In the genomic region with DNA sequence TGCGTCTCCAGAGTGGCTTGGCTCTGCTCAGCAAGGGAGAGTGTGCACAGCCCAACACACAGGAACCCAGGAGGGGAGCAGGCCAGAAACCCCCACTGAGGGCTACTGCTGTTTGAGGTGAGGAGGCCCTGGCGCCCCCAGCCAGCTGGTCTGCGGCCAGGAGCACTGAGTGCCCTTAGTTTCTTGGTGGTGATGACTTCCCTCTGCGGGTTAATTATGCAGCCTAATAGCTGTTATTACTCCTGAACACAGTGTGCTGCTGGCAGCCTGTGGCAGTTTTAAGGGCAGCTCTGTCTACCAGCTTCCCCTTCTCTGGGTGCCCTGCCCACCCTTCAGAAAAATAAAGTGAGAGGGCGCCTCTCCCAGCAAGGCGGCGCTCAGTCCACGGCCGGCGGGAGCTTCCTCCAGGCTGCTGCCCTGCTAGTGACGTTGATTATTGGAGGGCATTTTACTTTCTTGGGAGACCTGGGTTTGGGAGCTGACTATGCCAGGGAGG, we compare ENCODE assay signal across 15 cellular contexts. TPM values are rescaled to one million over a fixed set of nuclear protein-coding genes. Genes with fewer than 3 reads are reported as not detected.
A peak's percentile ranks its signal among the peaks of the same experiment; 100 is the strongest.
DNase-seq lines count a peak whose midpoint lies in the region; ATAC-seq and TF ChIP-seq lines count a peak whose summit lies in the region.
"Had no signal": no experiment of that assay in that cellular context is flagged by ENCODE, and none has a peak within 500 bp of the region (broad histone marks: within the 10 kb centered on the region; RNA-seq: fewer than 3 reads in every experiment).

No MANE protein-coding gene starts in this region.

- peaks cover 2 to 9% of the 10 kb centered on the region in 2 experiments for H3K4me1 ChIP-seq in trophoblast cell (ENCODE audit: control insufficient read depth in 1 of 2, insufficient read depth in 2 of 2, low read length in 2 of 2)
- no peaks in the 10 kb centered on the region for H3K4me1 ChIP-seq in mesendoderm (ENCODE audit: control insufficient read depth, low read depth, low read length)
- H3K4me1 ChIP-seq in A673 (ENCODE audit: insufficient read depth, low read length, poor library complexity, severe bottlenecking): no peaks in the 10 kb centered on the region

- H4K12ac ChIP-seq in trophoblast cell (ENCODE audit: low read depth, low read length): no peak overlapping the region

- H3K79me2 ChIP-seq in trophoblast cell (ENCODE audit: control insufficient read depth, insufficient read depth, low read length, poor library complexity): no peaks in the 10 kb centered on the region
- H3K79me2 ChIP-seq in mesendoderm (ENCODE audit: control insufficient read depth, insufficient read depth, low read length): no peaks in the 10 kb centered on the region

- no TSS peak for BruUV-seq in A673 (replicated peaks; lab: Mats Ljungman, UMichigan)

- H2AK5ac ChIP-seq in trophoblast cell (ENCODE audit: low read length) (peak overlapping the region; percentile 61), mesendoderm (ENCODE audit: low read length) (no peak overlapping the region)

- ATAC-seq in activated T-cell treated with anti-CD3 and anti-CD28 coated beads, Interleukin-2, amount 50 U/mL, for 4 hours: no peak
- ATAC-seq: activated CD4-positive, alpha-beta T cell treated with anti-CD3 and anti-CD28 coated beads for 36 hours; activated T-helper 17 cell treated with anti-CD3 and anti-CD28 coated beads, Interleukin-2, amount 50 U/mL, for 72 hours had no signal

- no CpG with 5 or more reads among the region's 11 CpGs for WGBS in trophoblast cell (ENCODE audit: extremely low coverage, insufficient coverage, insufficient read length)
- WGBS in mesendoderm (ENCODE audit: extremely low coverage, insufficient coverage, low lambda C conversion rate): no CpG with 5 or more reads among the region's 11 CpGs

- H3K27me3 ChIP-seq in trophoblast cell (ENCODE audit: insufficient read depth, low read length) (no peaks in the 10 kb centered on the region), mesendoderm (ENCODE audit: insufficient read depth, low read length, poor library complexity) (no peaks in the 10 kb centered on the region), A673 (replicated peaks; ENCODE audit: insufficient read depth, low read depth, low read length, poor library complexity) (no peaks in the 10 kb centered on the region)
- H3K27me3 ChIP-seq: tibial nerve had no signal

- H3K14ac ChIP-seq in trophoblast cell (ENCODE audit: low read length): no peak overlapping the region

- DNase-seq in COR-L47 (lab: John Stamatoyannopoulos, UW) (peak; percentile 92), NCI-H2107 (lab: John Stamatoyannopoulos, UW) (peak; percentile 76), head of caudate nucleus (peak in 39 of 42 donors; percentile 21 to 72 (median 49)), trophoblast cell (no peak), SW 1271 (lab: John Stamatoyannopoulos, UW) (no peak), mesendoderm (no peak), A673 (ENCODE audit: low spot score) (no peak)
- DNase-seq in activated T-cell treated with anti-CD3 and anti-CD28 coated beads, Interleukin-2, amount 50 U/mL, for 4 hours: no peak
- DNase-seq: activated CD4-positive, alpha-beta T cell treated with anti-CD3 and anti-CD28 coated beads for 36 hours; CD4-positive, CD25-positive, alpha-beta regulatory T cell; NCI-H226 had no signal

- no peak overlapping the region for H4K5ac ChIP-seq in mesendoderm (ENCODE audit: low read length)

- H3K36me3 ChIP-seq in trophoblast cell (ENCODE audit: control insufficient read depth in 1 of 2, insufficient read depth in 2 of 2, low read length in 2 of 2) (no peaks in the 10 kb centered on the region), mesendoderm (ENCODE audit: control insufficient read depth, insufficient read depth, low read length) (no peaks in the 10 kb centered on the region), A673 (ENCODE audit: insufficient read depth, low read length, poor library complexity, severe bottlenecking) (no peaks in the 10 kb centered on the region)
- H3K36me3 ChIP-seq: tibial nerve had no signal

- H2BK5ac ChIP-seq in trophoblast cell (ENCODE audit: low read depth, low read length, poor library complexity) (no peak overlapping the region), mesendoderm (ENCODE audit: low read length) (no peak overlapping the region)

- H3K9ac ChIP-seq in trophoblast cell (ENCODE audit: low read length) (no peak overlapping the region), mesendoderm (ENCODE audit: low read length) (no peak overlapping the region)

- no peak overlapping the region for H4K91ac ChIP-seq in trophoblast cell (ENCODE audit: low read depth, low read length)

- H2BK120ac ChIP-seq in trophoblast cell (ENCODE audit: insufficient read depth, low read length, poor library complexity): no peak overlapping the region
- H2BK120ac ChIP-seq in mesendoderm (ENCODE audit: low read depth, low read length): no peak overlapping the region

- H3K23ac ChIP-seq in trophoblast cell (ENCODE audit: low read length) (no peak overlapping the region), mesendoderm (ENCODE audit: low read length) (no peak overlapping the region)

- intact Hi-C loops in head of caudate nucleus (cut with DNase I) (no loop called here), A673 (cut with micrococcal nuclease; ENCODE audit: unreplicated experiment) (no loop called here)

- no peaks in the 10 kb centered on the region for H3K36me3 Mint-ChIP-seq in activated T-cell treated with anti-CD3 and anti-CD28 coated beads, Interleukin-2, amount 50 U/mL, for 4 hours (ENCODE audit: insufficient read depth)
- H3K36me3 Mint-ChIP-seq: CD4-positive, CD25-positive, alpha-beta regulatory T cell had no signal

- no peak for TF ChIP-seq CTCF in A673 (conservative IDR thresholded peaks at IDR 0.05; ENCODE audit: low read depth, low read length)

- H3K4me2 ChIP-seq in trophoblast cell (ENCODE audit: low read length) (no peak overlapping the region), mesendoderm (ENCODE audit: low read length) (no peak overlapping the region)

- no peak overlapping the region for H3K27ac ChIP-seq in trophoblast cell (ENCODE audit: low read depth, low read length)
- H3K27ac ChIP-seq in mesendoderm (ENCODE audit: low read depth, low read length): no peak overlapping the region
- no peak overlapping the region for H3K27ac ChIP-seq in A673 (ENCODE audit: low read depth, low read length, poor library complexity, severe bottlenecking)
- H3K27ac ChIP-seq: tibial nerve had no signal

- no peaks in the 10 kb centered on the region for H3K4me1 Mint-ChIP-seq in activated T-cell treated with anti-CD3 and anti-CD28 coated beads, Interleukin-2, amount 50 U/mL, for 4 hours (ENCODE audit: low read depth)
- H3K4me1 Mint-ChIP-seq: activated CD4-positive, alpha-beta T cell treated with anti-CD3 and anti-CD28 coated beads for 36 hours; CD4-positive, CD25-positive, alpha-beta regulatory T cell; central memory CD8-positive, alpha-beta T cell had no signal

- peak overlapping the region; percentile 8 for H2BK12ac ChIP-seq in trophoblast cell (ENCODE audit: low read length)

- no peak overlapping the region for H3K4me3 ChIP-seq in trophoblast cell (ENCODE audit: low read depth, low read length)
- H3K4me3 ChIP-seq in mesendoderm (ENCODE audit: low read length): no peak overlapping the region
- H3K4me3 ChIP-seq in A673 (ENCODE audit: low read depth, low read length, poor library complexity, severe bottlenecking): no peak overlapping the region
- H3K4me3 ChIP-seq: tibial nerve had no signal

- CTCF ChIA-PET in A673 (lab: Charles Lee): no interaction called here

- no peak overlapping the region for H3K4me3 Mint-ChIP-seq in activated T-cell treated with anti-CD3 and anti-CD28 coated beads, Interleukin-2, amount 50 U/mL, for 4 hours
- H3K4me3 Mint-ChIP-seq: activated CD4-positive, alpha-beta T cell treated with anti-CD3 and anti-CD28 coated beads for 36 hours; activated T-helper 17 cell treated with anti-CD3 and anti-CD28 coated beads, Interleukin-2, amount 50 U/mL, for 72 hours; CD4-positive, CD25-positive, alpha-beta regulatory T cell; central memory CD8-positive, alpha-beta T cell had no signal

- H3K27me3 Mint-ChIP-seq in activated T-cell treated with anti-CD3 and anti-CD28 coated beads, Interleukin-2, amount 50 U/mL, for 4 hours (ENCODE audit: low read depth): peaks cover 5% of the 10 kb centered on the region
- H3K27me3 Mint-ChIP-seq: activated CD4-positive, alpha-beta T cell treated with anti-CD3 and anti-CD28 coated beads for 36 hours; activated T-helper 17 cell treated with anti-CD3 and anti-CD28 coated beads, Interleukin-2, amount 50 U/mL, for 72 hours had no signal

- H3K4ac ChIP-seq in trophoblast cell (ENCODE audit: low read depth, low read length): no peak overlapping the region
- H3K4ac ChIP-seq in mesendoderm (ENCODE audit: low read depth, low read length): no peak overlapping the region

- no peak overlapping the region for H2AFZ ChIP-seq in trophoblast cell (ENCODE audit: insufficient read depth, low read length, poor library complexity)

- no peaks in the 10 kb centered on the region for H3K9me3 Mint-ChIP-seq in activated T-cell treated with anti-CD3 and anti-CD28 coated beads, Interleukin-2, amount 50 U/mL, for 4 hours
- H3K9me3 Mint-ChIP-seq: activated T-helper 17 cell treated with anti-CD3 and anti-CD28 coated beads, Interleukin-2, amount 50 U/mL, for 72 hours; CD4-positive, CD25-positive, alpha-beta regulatory T cell; central memory CD8-positive, alpha-beta T cell had no signal

- no peak overlapping the region for H2BK15ac ChIP-seq in mesendoderm (replicated peaks; ENCODE audit: low read depth)

- H3K79me1 ChIP-seq in trophoblast cell (ENCODE audit: low read length) (no peaks in the 10 kb centered on the region), mesendoderm (ENCODE audit: low read length) (no peaks in the 10 kb centered on the region)

- H4K8ac ChIP-seq in trophoblast cell (ENCODE audit: low read depth, low read length) (peak overlapping the region; percentile 10), mesendoderm (ENCODE audit: low read depth, low read length) (no peak overlapping the region)

- POLR2A ChIA-PET in A673 (lab: Charles Lee; ENCODE audit: low non-redundant PET): interaction anchor here (0.7 kb wide), 1 partner anchor 9 kb away, joined by 4 read pairs; no protein-coding TSS in a partner anchor

- peak overlapping the region; percentile 33 for H3K18ac ChIP-seq in trophoblast cell (ENCODE audit: low read length)
- no peak overlapping the region for H3K18ac ChIP-seq in mesendoderm (ENCODE audit: low read length)

- no peak overlapping the region for H3K56ac ChIP-seq in mesendoderm (ENCODE audit: low read length)

- H3K9me3 ChIP-seq in trophoblast cell (ENCODE audit: insufficient read depth, low read depth, low read length) (peaks cover 4% of the 10 kb centered on the region), A673 (ENCODE audit: low read depth, low read length, poor library complexity, severe bottlenecking) (no peaks in the 10 kb centered on the region)
- H3K9me3 ChIP-seq: tibial nerve had no signal

RNA-seq across cellular contexts. Expression of gene GADD45G, which starts 19.2 kb away (rescaled TPM):
- polyA plus RNA-seq in trophoblast cell (2013): 140 and 155 TPM in 2 replicates
- 2.0 TPM for polyA plus RNA-seq in mesendoderm (2013, experiment 1 of 2)
- polyA plus RNA-seq in mesendoderm (2013, experiment 2 of 2): 2.2 TPM
- 10 to 100 TPM in 1 of 3 donors, 1 to 10 TPM in 2; 5.9 to 16.7 (median 6.4) TPM for total RNA-seq in activated T-cell treated with anti-CD3 and anti-CD28 coated beads, Interleukin-2, amount 50 U/mL, for 4 hours
- total RNA-seq in A673 (2021): 0.39 and 0.98 TPM in 2 replicates
- total RNA-seq: SK-MEL-5 had no signal

Comparison
In these comparisons a context has a peak if more than half of its experiments do, and no peak if none do; other contexts are left out.
1. DNase-seq: peak in COR-L47 (single experiment), NCI-H2107 (single experiment) and head of caudate nucleus (39 of 42); none in trophoblast cell (0 of 2), SW 1271 (0 of 2), mesendoderm (single experiment), activated T-cell treated with anti-CD3 and anti-CD28 coated beads, Interleukin-2, amount 50 U/mL, for 4 hours (single experiment) and A673 (single experiment).